Comparison of ENCODE assay signal across 26 cellular contexts in genomic region chr14:52081964-52082363, GRCh38. TPM values are rescaled to one million over a fixed set of nuclear protein-coding genes. Genes with fewer than 3 reads are reported as not detected.
DNase-seq lines count a peak whose midpoint lies in the region; ATAC-seq and TF ChIP-seq lines count a peak whose summit lies in the region.
"Had no signal": no experiment of that assay in that cellular context is flagged by ENCODE, and none has a peak within 500 bp of the region (broad histone marks: within the 10 kb centered on the region; RNA-seq: fewer than 3 reads in every experiment).

No MANE protein-coding gene starts in this region.

- H3K4me3 Mint-ChIP-seq in MCF 10A (ENCODE audit: unreplicated experiment) = no peak overlapping the region
- no peak overlapping the region for H3K4me3 Mint-ChIP-seq in mesothelial cell of epicardium
- H3K4me3 Mint-ChIP-seq: activated naive CD8-positive, alpha-beta T cell treated with anti-CD3 and anti-CD28 coated beads for 36 hours; central memory CD8-positive, alpha-beta T cell; H9; naive thymus-derived CD4-positive, alpha-beta T cell had no signal

- H4K20me1 ChIP-seq in mammary epithelial cell (ENCODE audit: insufficient read depth, low read length) = no peaks in the 10 kb centered on the region
- H4K20me1 ChIP-seq: BLaER1 had no signal

- in situ Hi-C loops in mammary epithelial cell (cut with MboI; ENCODE audit: low sequenced_read_pairs in 2 of 2) = no loop called here
- in situ Hi-C loops in GM13977 (cut with MboI; ENCODE audit: low pct_unique_long_range_greater_than_20kb, low sequenced_read_pairs, unreplicated experiment) = no loop called here

- dilution Hi-C loops in mammary epithelial cell (cut with HindIII; ENCODE audit: low sequenced_read_pairs) = no loop called here

- 96% methylated on average over 3 of the region's 3 CpGs for WGBS in mammary epithelial cell (ENCODE audit: low coverage, missing lambda C conversion rate)

- no peaks in the 10 kb centered on the region for H3K27me3 Mint-ChIP-seq in MCF 10A (ENCODE audit: insufficient read depth, unreplicated experiment)
- H3K27me3 Mint-ChIP-seq in mesothelial cell of epicardium (ENCODE audit: low read depth) = no peaks in the 10 kb centered on the region
- H3K27me3 Mint-ChIP-seq: activated naive CD8-positive, alpha-beta T cell treated with anti-CD3 and anti-CD28 coated beads for 36 hours; central memory CD8-positive, alpha-beta T cell had no signal

- no peak overlapping the region for H3K4me2 ChIP-seq in mammary epithelial cell (ENCODE audit: insufficient read depth, low read depth, low read length)
- H3K4me2 ChIP-seq: BLaER1, KMS-11 had no signal

- H3K36me3 ChIP-seq in mammary epithelial cell (ENCODE audit: insufficient read depth, low read length) = no peaks in the 10 kb centered on the region
- H3K36me3 ChIP-seq in SJSA1 = no peaks in the 10 kb centered on the region
- H3K36me3 ChIP-seq: ascending aorta, BLaER1, stomach, tibial artery had no signal

- H3K4me1 Mint-ChIP-seq in MCF 10A (ENCODE audit: insufficient read depth, unreplicated experiment) (peaks cover 33% of the 10 kb centered on the region), mesothelial cell of epicardium (peaks cover 28% of the 10 kb centered on the region)
- H3K4me1 Mint-ChIP-seq: activated naive CD8-positive, alpha-beta T cell treated with anti-CD3 and anti-CD28 coated beads for 36 hours; central memory CD8-positive, alpha-beta T cell; naive thymus-derived CD4-positive, alpha-beta T cell had no signal

- DNase-seq in mammary epithelial cell (no peak), MCF 10A (ENCODE audit: unreplicated experiment) (no peak), SJSA1 (ENCODE audit: low read depth in 1 of 2, low spot score in 2 of 2) (no peak), mesothelial cell of epicardium (ENCODE audit: low spot score in 2 of 2, unreplicated experiment in 2 of 2) (no peak), GM13977 (ENCODE audit: low spot score) (no peak), RWPE1 (ENCODE audit: low spot score) (no peak)
- DNase-seq: activated effector memory CD4-positive, alpha-beta T cell treated with Interleukin-2 at 50 U/mL for 16 hours; activated naive CD8-positive, alpha-beta T cell treated with anti-CD3 and anti-CD28 coated beads for 36 hours; activated T-cell treated with anti-CD3 and anti-CD28 coated beads for 4 hours; dermis blood vessel endothelial cell; H9; hypothalamus; naive thymus-derived CD4-positive, alpha-beta T cell; NCI-H526; occipital lobe; RPMI8226; stimulated activated CD4-positive, alpha-beta T cell treated with anti-CD3 and anti-CD28 coated beads, Interleukin-2, amount 100 ng/mL, for 24 hours; stomach; tibial artery had no signal

- CTCF ChIA-PET in mammary epithelial cell (lab: Charles Lee; ENCODE audit: low non-redundant PET) = no interaction called here
- CTCF ChIA-PET in MCF 10A (lab: Yijun Ruan, JAX) = interaction anchor here (0.9 to 3.8 kb wide), 2 partner anchors 50 to 53 kb away, joined by 3 to 15 read pairs; no protein-coding TSS in a partner anchor
- CTCF ChIA-PET in RWPE1 (lab: Yijun Ruan, JAX) = no interaction called here

- H3K27ac Mint-ChIP-seq in MCF 10A (ENCODE audit: low read depth, unreplicated experiment) = no peak overlapping the region
- peak overlapping the region; percentile 34 for H3K27ac Mint-ChIP-seq in mesothelial cell of epicardium
- H3K27ac Mint-ChIP-seq: activated naive CD8-positive, alpha-beta T cell treated with anti-CD3 and anti-CD28 coated beads for 36 hours; H9; naive thymus-derived CD4-positive, alpha-beta T cell had no signal

- H3K27ac ChIP-seq in mammary epithelial cell (ENCODE audit: insufficient read depth, low read depth, low read length) (no peak overlapping the region), SJSA1 (peak overlapping the region; percentile 84), RWPE1 (no peak overlapping the region)
- H3K27ac ChIP-seq: ascending aorta, BLaER1, KMS-11, stomach, tibial artery had no signal

- H3K9ac ChIP-seq in mammary epithelial cell (ENCODE audit: insufficient read depth, low read length) = no peak overlapping the region
- H3K9ac ChIP-seq: BLaER1, KMS-11 had no signal

- H3K36me3 Mint-ChIP-seq in MCF 10A (ENCODE audit: insufficient read depth, unreplicated experiment) = peaks cover 6% of the 10 kb centered on the region
- H3K36me3 Mint-ChIP-seq in mesothelial cell of epicardium = no peaks in the 10 kb centered on the region
- H3K36me3 Mint-ChIP-seq: activated naive CD8-positive, alpha-beta T cell treated with anti-CD3 and anti-CD28 coated beads for 36 hours had no signal

- H3K4me1 ChIP-seq in mammary epithelial cell (ENCODE audit: insufficient read depth, low read length) (peaks cover 51% of the 10 kb centered on the region), SJSA1 (replicated peaks) (peaks cover 58% of the 10 kb centered on the region)

- no peaks in the 10 kb centered on the region for H3K79me2 ChIP-seq in mammary epithelial cell (ENCODE audit: insufficient read depth, low read length)

- BruUV-seq in mammary epithelial cell (replicated peaks; lab: Mats Ljungman, UMichigan) (no TSS peak), MCF 10A (replicated peaks; lab: Mats Ljungman, UMichigan) (no TSS peak)

- intact Hi-C loops in mammary epithelial cell (cut with micrococcal nuclease) = no loop called here
- intact Hi-C loops in MCF 10A (cut with micrococcal nuclease) = no loop called here

- H3K9me3 Mint-ChIP-seq in MCF 10A (ENCODE audit: unreplicated experiment) = peaks cover 17% of the 10 kb centered on the region
- H3K9me3 Mint-ChIP-seq in mesothelial cell of epicardium = peaks cover 18% of the 10 kb centered on the region
- H3K9me3 Mint-ChIP-seq: central memory CD8-positive, alpha-beta T cell had no signal

- H2AFZ ChIP-seq in mammary epithelial cell (ENCODE audit: low read depth, low read length) = peak overlapping the region; percentile 61

- TF ChIP-seq CTCF in mammary epithelial cell (conservative IDR thresholded peaks at IDR 0.05 in 1 of 2, IDR thresholded peaks at IDR 0.05 in 1 of 2; ENCODE audit: extremely low read depth in 1 of 2, insufficient read depth in 1 of 2, low read depth in 1 of 2, low read length in 2 of 2) = no peak
- TF ChIP-seq CTCF in MCF 10A (IDR thresholded peaks at IDR 0.05; ENCODE audit: unreplicated experiment) = no peak
- TF ChIP-seq CTCF in mesothelial cell of epicardium (IDR thresholded peaks at IDR 0.05; ENCODE audit: unreplicated experiment) = no peak
- TF ChIP-seq CTCF in GM13977 (IDR thresholded peaks at IDR 0.05; ENCODE audit: extremely low read depth, insufficient read depth, missing control alignments) = no peak
- no peak for TF ChIP-seq CTCF in RWPE1 (conservative IDR thresholded peaks at IDR 0.05; ENCODE audit: low read depth)

- H3K9me3 ChIP-seq in mammary epithelial cell (replicated peaks; ENCODE audit: insufficient read depth, low read length) (no peaks in the 10 kb centered on the region), SJSA1 (replicated peaks) (peaks cover 6% of the 10 kb centered on the region; the same call in 1 of the 2 replicates)
- H3K9me3 ChIP-seq: ascending aorta had no signal

- no peak overlapping the region for H3K4me3 ChIP-seq in mammary epithelial cell (replicated peaks in 1 of 3; ENCODE audit: insufficient read depth in 1 of 3, low read depth in 2 of 3, low read length in 3 of 3)
- no peak overlapping the region for H3K4me3 ChIP-seq in SJSA1
- H3K4me3 ChIP-seq: ascending aorta, BLaER1, stomach, tibial artery had no signal

- H3K27me3 ChIP-seq in mammary epithelial cell (ENCODE audit: insufficient read depth, low read length) (no peaks in the 10 kb centered on the region), SJSA1 (replicated peaks) (no peaks in the 10 kb centered on the region)
- H3K27me3 ChIP-seq: ascending aorta, BLaER1, stomach, tibial artery had no signal

- no peak for ATAC-seq in HG03460 (IDR thresholded peaks at IDR 0.05; ENCODE audit: unreplicated experiment)
- ATAC-seq in HG03439 (IDR thresholded peaks at IDR 0.05; ENCODE audit: unreplicated experiment) = no peak
- ATAC-seq: left lobe of liver; naive thymus-derived CD4-positive, alpha-beta T cell had no signal

- POLR2A ChIA-PET in MCF 10A (lab: Yijun Ruan, JAX) = no interaction called here
- POLR2A ChIA-PET in RWPE1 (lab: Yijun Ruan, JAX; ENCODE audit: low non-redundant PET) = no interaction called here

RNA-seq across cellular contexts. Expression of gene NID2, which starts 13.1 kb away (rescaled TPM):
- 10 to 100 TPM in 1 of 2 donors, 1 to 10 TPM in 1; 4.8 to 17.2 TPM for total RNA-seq in mammary epithelial cell
- 20.6 TPM for polyA plus RNA-seq in mammary epithelial cell
- 36.6 TPM for polyA minus RNA-seq in mammary epithelial cell
- total RNA-seq in MCF 10A (2022) = not detected in 2 replicates
- total RNA-seq in SJSA1 (2014; rRNA removed; shearing (Covaris generic)) = 63.9 and 65.3 TPM in 2 replicates
- 103 to 124 TPM (median 120 TPM) in 3 replicates for total RNA-seq in mesothelial cell of epicardium
- total RNA-seq: activated naive CD8-positive, alpha-beta T cell treated with anti-CD3 and anti-CD28 coated beads for 36 hours had no signal
